Comparison of ENCODE assay signal across 8 cellular contexts in genomic region chr3:45055411-45056143, GRCh38. TPM values are rescaled to one million over a fixed set of nuclear protein-coding genes. Genes with fewer than 3 reads are reported as not detected.
A peak's percentile ranks its signal among the peaks of the same experiment; 100 is the strongest.
DNase-seq lines count a peak whose midpoint lies in the region; TF ChIP-seq lines count a peak whose summit lies in the region.

No MANE protein-coding gene starts in this region.

- H3K27ac ChIP-seq in coronary artery (no peak overlapping the region), RWPE1 (no peak overlapping the region)

- in situ Hi-C loops in SK-MEL-5 (cut with HindIII; ENCODE audit: low pct_unique_long_range_greater_than_20kb, low sequenced_read_pairs) = no loop called here

- TF ChIP-seq CTCF in AG04449 (IDR thresholded peaks at IDR 0.05; ENCODE audit: insufficient read depth, low read length, missing control alignments) (peak; percentile 5), GM12874 (IDR thresholded peaks at IDR 0.05; ENCODE audit: insufficient read depth, low read depth, low read length) (peak; percentile 48; the same call in 1 of the 2 replicates), coronary artery (IDR thresholded peaks at IDR 0.05) (no peak), RWPE1 (conservative IDR thresholded peaks at IDR 0.05; ENCODE audit: low read depth) (no peak)

- no peak for DNase-seq in AG04449 (ENCODE audit: low read depth, low spot score)
- peak; percentile 85 for DNase-seq in SK-MEL-5 (ENCODE audit: low read depth, low spot score)
- DNase-seq in globus pallidus (ENCODE audit: low spot score) = peak; percentile 22
- no peak for DNase-seq in AG08395 (ENCODE audit: low spot score)
- no peak for DNase-seq in coronary artery (ENCODE audit: low spot score)
- DNase-seq in hypothalamus (lab: John Stamatoyannopoulos, UW) = no peak
- DNase-seq in RWPE1 (ENCODE audit: low spot score) = no peak

- POLR2A ChIA-PET in AG04449 (lab: Yijun Ruan, JAX) (interaction anchor here (0.7 to 2.6 kb wide), 4 partner anchors 12 to 98 kb away, joined by 3 to 6 read pairs (median 3); no protein-coding TSS in a partner anchor), RWPE1 (lab: Yijun Ruan, JAX; ENCODE audit: low non-redundant PET) (no interaction called here)

- H3K4me3 ChIP-seq in AG04449 (ENCODE audit: low read depth, low read length) = no peak overlapping the region
- H3K4me3 ChIP-seq in coronary artery = no peak overlapping the region

- CTCF ChIA-PET in AG04449 (lab: Yijun Ruan, JAX) = interaction anchor here (0.8 to 7.8 kb wide), 11 partner anchors 11 to 444 kb away, joined by 3 to 98 read pairs (median 5); no protein-coding TSS in a partner anchor
- CTCF ChIA-PET in RWPE1 (lab: Yijun Ruan, JAX) = interaction anchor here (0.6 to 1.1 kb wide), 5 partner anchors 12 to 521 kb away, joined by 3 to 9 read pairs (median 4); no protein-coding TSS in a partner anchor

RNA-seq across cellular contexts. Expression of gene CLEC3B, which starts 29.5 kb away (rescaled TPM):
- not detected in 2 replicates for total RNA-seq in SK-MEL-5 (2014; rRNA removed; shearing (Covaris generic))
- not detected in 2 replicates for polyA plus RNA-seq in SK-MEL-5 (2015; cell fraction: cytosol; rRNA removed)
- polyA plus RNA-seq in SK-MEL-5 (2015; cell fraction: nucleus; rRNA removed) = not detected in 2 replicates

Comparison
In these comparisons a context has a peak if more than half of its experiments do, and no peak if none do; other contexts are left out.
1. DNase-seq: peak in SK-MEL-5 (single experiment) and globus pallidus (single experiment); none in AG04449 (single experiment), AG08395 (single experiment), coronary artery (single experiment), hypothalamus (0 of 51) and RWPE1 (single experiment).
2. CTCF ChIP-seq: peak in AG04449 (single experiment) and GM12874 (single experiment); none in coronary artery (single experiment) and RWPE1 (single experiment).